In the genomic region with DNA sequence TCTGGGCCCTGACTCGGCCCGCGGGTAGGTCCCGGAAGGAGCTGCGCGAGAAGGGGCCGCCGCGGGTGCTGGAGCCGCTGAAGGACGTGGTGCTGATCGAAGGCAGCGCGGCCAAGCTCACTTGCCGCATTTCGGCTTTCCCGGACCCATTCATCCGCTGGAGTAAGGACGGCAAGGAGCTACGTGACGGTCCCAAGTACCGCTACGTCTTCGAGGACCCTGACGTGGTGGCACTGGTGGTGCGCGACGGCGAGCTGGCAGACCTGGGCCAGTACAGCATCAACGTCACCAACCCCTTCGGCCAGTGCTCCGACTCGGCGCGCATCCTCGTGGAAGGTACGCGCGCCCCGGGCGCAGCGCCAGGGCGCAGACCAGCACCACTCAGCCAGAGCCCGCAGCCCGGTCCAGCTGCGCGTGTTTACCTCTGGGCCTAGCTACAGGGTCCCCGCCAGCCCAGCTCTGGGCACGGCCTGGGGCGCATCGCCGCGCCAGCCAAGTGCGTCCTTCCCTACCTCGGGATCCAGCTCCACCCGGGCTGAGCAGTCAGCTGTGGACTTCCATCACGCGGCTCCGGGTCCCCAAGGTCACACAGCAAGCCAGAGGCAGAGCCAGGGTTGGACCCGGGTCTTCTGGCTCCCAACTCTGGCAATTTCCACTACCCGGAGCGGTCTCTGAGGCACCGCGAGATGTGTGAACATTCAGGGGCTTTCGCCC, we compare ENCODE assay signal across 8 cellular contexts. TPM values are rescaled to one million over a fixed set of nuclear protein-coding genes. Genes with fewer than 3 reads are reported as not detected.
DNase-seq lines count a peak whose midpoint lies in the region; ATAC-seq, FAIRE-seq and TF ChIP-seq lines count a peak whose summit lies in the region.

No MANE protein-coding gene starts in this region.

- CTCF ChIA-PET in A673 (lab: Charles Lee) = interaction anchor here (0.8 to 6.8 kb wide), 3 partner anchors 13 to 34 kb away, joined by 3 to 101 read pairs (median 4); no protein-coding TSS in a partner anchor

- DNase-seq in DMS53 (lab: John Stamatoyannopoulos, UW) = peak; percentile 62
- DNase-seq in fibroblast of pulmonary artery (ENCODE audit: low read depth) = no peak
- DNase-seq in pancreas = peak in 3 of 6 donors; percentile 30 to 86 (median 63)
- DNase-seq in amniotic stem cell (lab: John Stamatoyannopoulos, UW) = no peak
- DNase-seq in kidney glomerular epithelial cell (lab: John Stamatoyannopoulos, UW) = no peak
- no peak for DNase-seq in A673 (ENCODE audit: low spot score)

- H3K4me3 ChIP-seq in WI38 (ENCODE audit: low read depth, low read length) = peak overlapping the region; percentile 89
- H3K4me3 ChIP-seq in fibroblast of pulmonary artery (replicated peaks; ENCODE audit: low read depth, low read length) = peak overlapping the region; percentile 90
- H3K4me3 ChIP-seq in pancreas = peak overlapping the region in 3 of 4 donors; percentile 60 to 67 (median 65)
- H3K4me3 ChIP-seq in A673 (ENCODE audit: low read depth, low read length, poor library complexity, severe bottlenecking) = no peak overlapping the region

- no peak for FAIRE-seq in pancreas (lab: Jason Lieb, UNC)

- TF ChIP-seq CTCF in WI38 (IDR thresholded peaks at IDR 0.05; ENCODE audit: low read depth, low read length) (no peak), fibroblast of pulmonary artery (IDR thresholded peaks at IDR 0.05; ENCODE audit: low read length, missing control alignments) (no peak), pancreas (IDR thresholded peaks at IDR 0.05) (no peak), A673 (conservative IDR thresholded peaks at IDR 0.05; ENCODE audit: low read depth, low read length) (no peak)

- H3K4me1 ChIP-seq in pancreas (peaks cover 0 to 15% (median 4%) of the 10 kb centered on the region in 3 donors), A673 (ENCODE audit: insufficient read depth, low read length, poor library complexity, severe bottlenecking) (peaks cover 26% of the 10 kb centered on the region)

- WGBS in pancreas, 2 donors = 13 to 15% methylated on average over 64 to 65 of the region's 65 CpGs

- ATAC-seq in pancreas = no peak
- no peak for ATAC-seq in GM19397 (IDR thresholded peaks at IDR 0.05; ENCODE audit: unreplicated experiment)

- intact Hi-C loops in pancreas (cut with DNase I) (no loop called here), A673 (cut with micrococcal nuclease; ENCODE audit: unreplicated experiment) (no loop called here)

- H3K9me3 ChIP-seq in pancreas (no peaks in the 10 kb centered on the region), A673 (ENCODE audit: low read depth, low read length, poor library complexity, severe bottlenecking) (no peaks in the 10 kb centered on the region)

- no peaks in the 10 kb centered on the region for H3K27me3 ChIP-seq in pancreas
- no peaks in the 10 kb centered on the region for H3K27me3 ChIP-seq in A673 (replicated peaks; ENCODE audit: insufficient read depth, low read depth, low read length, poor library complexity)

- H3K36me3 ChIP-seq in pancreas = no peaks in the 10 kb centered on the region
- no peaks in the 10 kb centered on the region for H3K36me3 ChIP-seq in A673 (ENCODE audit: insufficient read depth, low read length, poor library complexity, severe bottlenecking)

- H3K27ac ChIP-seq in pancreas (no peak overlapping the region), A673 (ENCODE audit: low read depth, low read length, poor library complexity, severe bottlenecking) (no peak overlapping the region)

- no TSS peak for BruUV-seq in A673 (replicated peaks; lab: Mats Ljungman, UMichigan)

- POLR2A ChIA-PET in A673 (lab: Charles Lee; ENCODE audit: low non-redundant PET) = no interaction called here

RNA-seq across cellular contexts. Expression of a gene that starts 1.8 kb away (rescaled TPM):
- 10 to 100 TPM; 24.4 to 40.6 (median 33.6) TPM for total RNA-seq in pancreas
- polyA plus RNA-seq in pancreas = 10 to 100 TPM; 88.7 to 90.8 TPM
- total RNA-seq in A673 (2021) = 32.1 and 45.8 TPM in 2 replicates

RNA-seq across cellular contexts. Expression of a gene that starts 17.3 kb away (rescaled TPM):
- total RNA-seq in pancreas (under 1 TPM in 2 of 6 donors, not detected in 4; 0.04 to 0.09 TPM), A673 (2021) (0.45 and 1.2 TPM in 2 replicates)
- polyA plus RNA-seq in pancreas = under 1 TPM; 0.27 to 0.38 TPM

RNA-seq across cellular contexts. Expression of a gene that starts 46.7 kb away (rescaled TPM):
- total RNA-seq in pancreas = 100 to 1,000 TPM in 1 of 6 donors, 10 to 100 TPM in 5; 55.1 to 105 (median 68.5) TPM
- polyA plus RNA-seq in pancreas = 10 to 100 TPM; 63.4 to 83.3 TPM
- 13.8 and 15.8 TPM in 2 replicates for total RNA-seq in A673 (2021)

RNA-seq across cellular contexts. Expression of a gene that starts 46.9 kb away (rescaled TPM):
- total RNA-seq in pancreas (1 to 10 TPM; 2.6 to 7.1 (median 5.1) TPM), A673 (2021) (4.6 and 7.6 TPM in 2 replicates)
- polyA plus RNA-seq in pancreas = 10 to 100 TPM in 1 of 2 donors, 1 to 10 TPM in 1; 9.0 to 13.3 TPM
